Comparison of ENCODE assay signal across 21 cellular contexts in the genomic region with DNA sequence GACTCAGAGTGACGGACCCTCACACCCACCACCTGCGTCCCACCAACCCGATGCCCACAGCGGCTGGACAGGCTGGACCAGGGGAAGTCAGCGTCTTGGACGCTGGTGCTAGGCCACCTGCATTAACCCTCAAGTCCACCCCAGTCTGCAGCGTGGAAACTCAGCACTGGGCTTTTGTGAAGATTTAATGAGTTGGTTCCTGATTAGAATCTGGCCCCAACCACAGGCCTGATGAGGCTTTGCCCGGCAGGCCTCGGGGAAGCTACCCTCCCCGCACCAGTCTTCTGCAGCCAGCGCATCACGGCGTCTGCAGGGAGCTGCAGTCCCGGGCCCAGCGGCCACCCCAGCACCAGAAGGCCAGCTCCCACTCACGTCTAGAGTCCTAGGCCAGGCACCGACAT.
"Had no signal": no experiment of that assay in that cellular context is flagged by ENCODE, and none has a peak within 500 bp of the region (broad histone marks: within the 10 kb centered on the region; RNA-seq: fewer than 3 reads in every experiment).

No MANE protein-coding gene starts in this region.

- H3K9me3 ChIP-seq: esophagus squamous epithelium, lower lobe of right lung, neutrophil, right atrium auricular region had no signal

- FAIRE-seq: colon, keratinocyte, small intestine had no signal

- H3K36me3 ChIP-seq: esophagus squamous epithelium, gastroesophageal sphincter, left ventricle myocardium inferior, lower lobe of right lung, neutrophil, right atrium auricular region had no signal

- ATAC-seq: effector memory CD8-positive, alpha-beta T cell; gastroesophageal sphincter; lower lobe of right lung had no signal

- H3K27ac Mint-ChIP-seq: dendritic cell treated with granulocyte-macrophage colony-stimulating factor and Interleukin-4, amounts not matched to agents 40 ng/mL and 50 ng/mL, for 4 days; memory B cell; nephron progenitor cell had no signal

- H3K4me1 Mint-ChIP-seq: nephron progenitor cell had no signal

- DNase-seq: central memory CD4-positive, alpha-beta T cell; effector memory CD8-positive, alpha-beta T cell; esophagus squamous epithelium; foreskin fibroblast; glutamatergic neuron; left ventricle myocardium inferior; lower lobe of right lung; naive B cell; nephron progenitor cell; small intestine; stimulated activated CD4-positive, alpha-beta T cell treated with anti-CD3 and anti-CD28 coated beads, Interleukin-12 subunit alpha, Interleukin-12 subunit beta, amount 100 ng/mL, for 4 hours; stimulated activated naive CD4-positive, alpha-beta T cell treated with Interleukin-2 at 50 U/mL for 16 hours; trophoblast cell had no signal

- H3K9me3 Mint-ChIP-seq: dendritic cell treated with granulocyte-macrophage colony-stimulating factor and Interleukin-4, amounts not matched to agents 40 ng/mL and 50 ng/mL, for 4 days; effector memory CD8-positive, alpha-beta T cell; memory B cell had no signal

- H3K4me3 Mint-ChIP-seq: dendritic cell treated with granulocyte-macrophage colony-stimulating factor and Interleukin-4, amounts not matched to agents 40 ng/mL and 50 ng/mL, for 4 days; memory B cell; nephron progenitor cell had no signal

- H3K4me3 ChIP-seq: esophagus squamous epithelium, gastroesophageal sphincter, left ventricle myocardium inferior, lower lobe of right lung, right atrium auricular region had no signal

- H3K27ac ChIP-seq: epithelial cell of prostate, esophagus squamous epithelium, gastroesophageal sphincter, left ventricle myocardium inferior, lower lobe of right lung, neutrophil, right atrium auricular region had no signal
